Comparison of ENCODE assay signal across 9 cellular contexts in the genomic region with DNA sequence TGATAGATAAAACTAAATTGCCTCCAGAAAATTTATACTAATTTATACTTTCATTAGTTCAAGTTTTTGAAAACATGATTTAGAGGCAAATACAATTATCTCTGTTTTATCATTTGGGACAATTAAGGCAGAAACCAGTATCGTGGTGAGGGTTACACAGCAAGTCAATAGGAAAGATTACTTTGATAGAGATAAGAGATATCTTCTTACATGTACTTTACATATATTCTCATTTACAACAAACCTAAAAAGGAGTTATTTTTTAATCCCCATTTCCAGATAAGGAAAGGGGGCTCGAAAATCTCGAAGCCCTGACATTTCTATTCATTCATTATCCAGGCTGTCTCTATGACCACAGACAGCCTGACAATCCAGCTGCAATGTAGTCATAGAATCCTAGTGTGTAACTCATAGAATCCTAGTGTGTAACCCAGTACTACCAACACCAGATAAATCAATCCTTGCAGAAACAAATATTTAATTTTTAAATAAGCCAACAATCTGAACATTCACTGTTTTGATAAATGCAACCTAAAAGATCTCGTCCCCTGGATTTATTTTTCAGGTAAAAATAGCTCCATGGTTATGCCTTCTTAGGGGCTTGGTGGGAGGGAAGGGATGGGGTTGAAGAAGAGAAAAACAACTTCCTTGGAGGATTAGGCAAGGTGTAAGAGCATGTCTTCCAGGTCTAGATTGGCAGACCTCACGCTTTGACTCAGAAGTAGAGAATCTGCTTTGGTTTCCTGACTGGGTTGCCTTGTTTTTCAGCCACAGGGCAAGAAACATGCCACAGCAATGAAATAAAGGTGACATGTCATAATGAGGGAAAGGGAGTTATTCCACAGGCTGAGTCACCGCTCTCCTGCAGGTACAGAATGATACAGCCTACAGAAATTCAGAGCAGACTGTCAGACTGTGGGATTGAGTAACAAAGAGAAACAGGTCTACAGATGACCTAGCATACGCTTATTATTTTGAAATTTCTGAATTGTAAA. TPM values are rescaled to one million over a fixed set of nuclear protein-coding genes. Genes with fewer than 3 reads are reported as not detected.
DNase-seq lines count a peak whose midpoint lies in the region; ATAC-seq, FAIRE-seq and TF ChIP-seq lines count a peak whose summit lies in the region.
"Had no signal": no experiment of that assay in that cellular context is flagged by ENCODE, and none has a peak within 500 bp of the region (broad histone marks: within the 10 kb centered on the region; RNA-seq: fewer than 3 reads in every experiment).

No MANE protein-coding gene starts in this region.

- DNase-seq in ELR (ENCODE audit: low read depth) (peak; percentile 94), NCI-H146 (lab: John Stamatoyannopoulos, UW) (peak; percentile 26), endodermal cell (peak; percentile 54), pancreas (peak in 1 of 6 donors; percentile 36), endothelial cell (ENCODE audit: low spot score) (no peak)
- no peak for DNase-seq in activated CD4-positive, CD25-positive, alpha-beta regulatory T cell (lab: John Stamatoyannopoulos, UW)
- DNase-seq: NCI-H1694 treated with DMSO at 0.1 percent for 48 hours had no signal

- no peak overlapping the region for H3K9ac ChIP-seq in endodermal cell (ENCODE audit: extremely low read depth, low read length, poor library complexity, severe bottlenecking)

- no peaks in the 10 kb centered on the region for H3K36me3 Mint-ChIP-seq in endodermal cell (ENCODE audit: low read depth)
- H3K36me3 Mint-ChIP-seq in endothelial cell (ENCODE audit: low read depth, unreplicated experiment): no peaks in the 10 kb centered on the region

- H3K9me3 ChIP-seq in endodermal cell (ENCODE audit: control insufficient read depth, low read length) (peaks cover 5% of the 10 kb centered on the region), pancreas (no peaks in the 10 kb centered on the region)

- H3K4me1 Mint-ChIP-seq in endodermal cell (peaks cover 12% of the 10 kb centered on the region), endothelial cell (ENCODE audit: unreplicated experiment) (peaks cover 3% of the 10 kb centered on the region)

- no peaks in the 10 kb centered on the region for H3K27me3 Mint-ChIP-seq in endodermal cell (ENCODE audit: insufficient read depth)
- H3K27me3 Mint-ChIP-seq in endothelial cell (ENCODE audit: unreplicated experiment): peaks cover 5% of the 10 kb centered on the region

- 86 to 93% methylated on average over 5 to 6 of the region's 7 CpGs for WGBS in endodermal cell (ENCODE audit: insufficient coverage in 1 of 2, insufficient read length in 1 of 2), 2 experiments
- 46 to 52% methylated on average over 7 of the region's 7 CpGs for WGBS in pancreas, 2 donors

- no peaks in the 10 kb centered on the region for H3K27me3 ChIP-seq in endodermal cell (ENCODE audit: control insufficient read depth, insufficient read depth, low read length, poor library complexity, severe bottlenecking)
- H3K27me3 ChIP-seq in pancreas: no peaks in the 10 kb centered on the region

- intact Hi-C loops in pancreas (cut with DNase I): no loop called here

- TF ChIP-seq CTCF in endodermal cell (conservative IDR thresholded peaks at IDR 0.05): no peak
- no peak for TF ChIP-seq CTCF in pancreas (IDR thresholded peaks at IDR 0.05)
- no peak for TF ChIP-seq CTCF in endothelial cell (IDR thresholded peaks at IDR 0.05; ENCODE audit: unreplicated experiment)

- no peaks in the 10 kb centered on the region for H3K36me3 ChIP-seq in endodermal cell (ENCODE audit: control insufficient read depth, insufficient read depth, low read length)
- H3K36me3 ChIP-seq in pancreas: no peaks in the 10 kb centered on the region

- H3K4me3 ChIP-seq in endodermal cell (ENCODE audit: low read length): no peak overlapping the region
- no peak overlapping the region for H3K4me3 ChIP-seq in pancreas

- H3K4me3 Mint-ChIP-seq in endodermal cell (no peak overlapping the region), endothelial cell (ENCODE audit: unreplicated experiment) (no peak overlapping the region)

- H3K9me3 Mint-ChIP-seq in endodermal cell (peaks cover 3% of the 10 kb centered on the region), endothelial cell (ENCODE audit: unreplicated experiment) (no peaks in the 10 kb centered on the region)

- FAIRE-seq in pancreas (lab: Jason Lieb, UNC): no peak

- H3K27ac Mint-ChIP-seq in endodermal cell: no peak overlapping the region
- H3K27ac Mint-ChIP-seq in endothelial cell (ENCODE audit: unreplicated experiment): no peak overlapping the region

- ATAC-seq in pancreas (peak; percentile 64 to 93 (median 90)), HG02970 (IDR thresholded peaks at IDR 0.05; ENCODE audit: low FRiP score, unreplicated experiment) (no peak), GM21825 (IDR thresholded peaks at IDR 0.05; ENCODE audit: unreplicated experiment) (no peak)

- H3K27ac ChIP-seq in endodermal cell (ENCODE audit: low read depth, low read length): no peak overlapping the region
- H3K27ac ChIP-seq in pancreas: peak overlapping the region in 2 of 4 donors; percentile 67 to 69

- no peaks in the 10 kb centered on the region for H3K4me1 ChIP-seq in endodermal cell (ENCODE audit: control insufficient read depth, insufficient read depth, low read length)
- peaks cover 0 to 12% (median 0%) of the 10 kb centered on the region in 3 donors for H3K4me1 ChIP-seq in pancreas

RNA-seq across cellular contexts. Expression of a gene that starts 45.6 kb away (rescaled TPM):
- total RNA-seq in endodermal cell: 10 to 100 TPM; 41.6 to 45.7 TPM
- polyA plus RNA-seq in endodermal cell (2013, experiment 1 of 2): 63.2 TPM
- 56.4 TPM for polyA plus RNA-seq in endodermal cell (2013, experiment 2 of 2)
- total RNA-seq in pancreas: 10 to 100 TPM; 47.0 to 95.6 (median 55.0) TPM
- 10 to 100 TPM; 57.2 to 93.6 TPM for polyA plus RNA-seq in pancreas
- total RNA-seq in endothelial cell (ENCODE audit: unreplicated experiment): 158 TPM

Comparison
In these comparisons a context has a peak if more than half of its experiments do, and no peak if none do; other contexts are left out.
1. DNase-seq: peak in ELR (single experiment), NCI-H146 (single experiment) and endodermal cell (single experiment); none in endothelial cell (single experiment) and activated CD4-positive, CD25-positive, alpha-beta regulatory T cell (0 of 4).
2. ATAC-seq: peak in pancreas (4 of 4); none in HG02970 (single experiment) and GM21825 (single experiment).